In the genomic region with DNA sequence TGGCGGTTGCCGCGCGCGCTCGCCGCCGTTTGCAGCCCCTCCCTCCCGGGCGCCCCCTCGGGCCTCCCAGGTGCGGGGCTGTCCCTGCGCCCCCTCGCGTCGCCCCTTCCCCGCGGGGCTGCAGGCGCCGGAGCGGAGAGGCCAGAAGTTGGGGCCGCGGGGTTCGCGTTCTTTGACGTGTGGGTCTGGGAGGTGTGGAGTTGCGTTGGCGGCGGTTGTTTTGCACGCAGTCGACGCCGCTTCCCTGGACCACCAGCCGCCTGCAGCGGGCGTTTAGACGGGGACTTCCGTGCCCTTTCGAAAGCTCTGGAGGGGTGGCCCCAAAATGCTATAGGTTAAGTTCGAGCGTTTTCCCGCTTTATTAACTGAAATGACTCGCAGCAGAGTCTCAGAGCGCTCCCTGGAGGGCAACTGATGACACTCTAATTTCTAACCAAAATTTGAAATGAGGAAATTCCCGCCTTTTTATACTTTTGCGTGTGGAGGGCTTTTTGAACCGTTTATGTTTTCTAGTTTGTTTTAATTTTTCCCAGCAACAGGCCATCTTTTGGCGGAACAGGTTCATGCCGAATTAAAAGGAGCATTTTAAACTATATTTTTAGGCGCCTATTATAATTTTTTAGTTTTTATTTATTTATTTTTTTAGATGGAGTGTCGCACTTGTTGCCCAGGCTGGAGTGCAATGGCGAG, we compare ENCODE assay signal across 8 cellular contexts. TPM values are rescaled to one million over a fixed set of nuclear protein-coding genes. Genes with fewer than 3 reads are reported as not detected.
DNase-seq lines count a peak whose midpoint lies in the region; ATAC-seq and TF ChIP-seq lines count a peak whose summit lies in the region.

No MANE protein-coding gene starts in this region.

- peak overlapping the region; percentile 97 for H3K4me3 Mint-ChIP-seq in activated CD4-positive, alpha-beta T cell treated with anti-CD3 and anti-CD28 coated beads, Interleukin-2, amount 10 ng/mL, durations not matched to agents 7 days and 5 days

- TF ChIP-seq CTCF in right lobe of liver (IDR thresholded peaks at IDR 0.05), result peak; percentile 70 to 80 (median 76)

- no peaks in the 10 kb centered on the region for H3K27me3 Mint-ChIP-seq in activated CD4-positive, alpha-beta T cell treated with anti-CD3 and anti-CD28 coated beads, Interleukin-2, amount 10 ng/mL, durations not matched to agents 7 days and 5 days

- H3K27ac ChIP-seq in BLaER1 treated with 17β-estradiol and CSF1 and Interleukin-3, amounts not matched to agents 10 nM and 100 nM, result peak overlapping the region; percentile 89 to 100 (median 99)
- peak overlapping the region; percentile 86 to 97 (median 96) for H3K27ac ChIP-seq in right lobe of liver

- H3K4me2 ChIP-seq in BLaER1 treated with 17β-estradiol and CSF1 and Interleukin-3, amounts not matched to agents 10 nM and 100 nM, result peak overlapping the region; percentile 62 to 95 (median 88)

- ATAC-seq in GM19324 (IDR thresholded peaks at IDR 0.05; ENCODE audit: low FRiP score, unreplicated experiment) (peak; percentile 40), HG03469 (IDR thresholded peaks at IDR 0.05; ENCODE audit: unreplicated experiment) (peak; percentile 47), right lobe of liver (peak; percentile 62 to 70 (median 65))

- peak; percentile 84 to 95 for DNase-seq in NCI-H526 (lab: John Stamatoyannopoulos, UW)
- DNase-seq in activated CD4-positive, alpha-beta T cell treated with anti-CD3 and anti-CD28 coated beads, Interleukin-2, amount 10 ng/mL, durations not matched to agents 7 days and 5 days, result peak; percentile 93
- DNase-seq in dermis blood vessel endothelial cell, result peak; percentile 86
- DNase-seq in right lobe of liver, result peak; percentile 69 to 80 (median 74)
- peak; percentile 76 to 84 for DNase-seq in stimulated activated CD4-positive, alpha-beta T cell treated with anti-CD3 and anti-CD28 coated beads, Interleukin-4, amount 100 ng/mL, for 48 hours (ENCODE audit: low read depth in 2 of 2)

- CTCF ChIA-PET in activated CD4-positive, alpha-beta T cell treated with anti-CD3 and anti-CD28 coated beads, Interleukin-2, amount 10 ng/mL, durations not matched to agents 7 days and 5 days (lab: Charles Lee), result interaction anchor here (0.7 to 1.9 kb wide), 11 partner anchors 9 to 90 kb away, joined by 3 to 7 read pairs (median 4); no protein-coding TSS in a partner anchor

- no peaks in the 10 kb centered on the region for H3K9me3 Mint-ChIP-seq in activated CD4-positive, alpha-beta T cell treated with anti-CD3 and anti-CD28 coated beads, Interleukin-2, amount 10 ng/mL, durations not matched to agents 7 days and 5 days

- H3K9ac ChIP-seq in BLaER1 treated with 17β-estradiol and CSF1 and Interleukin-3, amounts not matched to agents 10 nM and 100 nM, result peak overlapping the region; percentile 92 to 100 (median 98)

- H3K9me3 ChIP-seq in BLaER1 treated with 17β-estradiol and CSF1 and Interleukin-3, amounts not matched to agents 10 nM and 100 nM (replicated peaks in 1 of 11), result no peaks in the 10 kb centered on the region
- no peaks in the 10 kb centered on the region for H3K9me3 ChIP-seq in right lobe of liver

- peaks cover 0 to 51% (median 28%) of the 10 kb centered on the region in 11 experiments; a peak in 14 of 22 replicates for H3K36me3 ChIP-seq in BLaER1 treated with 17β-estradiol and CSF1 and Interleukin-3, amounts not matched to agents 10 nM and 100 nM
- H3K36me3 ChIP-seq in right lobe of liver, result no peaks in the 10 kb centered on the region

- no peak for TF ChIP-seq POLR2A in right lobe of liver (IDR thresholded peaks at IDR 0.05)

- peaks cover 53% of the 10 kb centered on the region for H3K36me3 Mint-ChIP-seq in activated CD4-positive, alpha-beta T cell treated with anti-CD3 and anti-CD28 coated beads, Interleukin-2, amount 10 ng/mL, durations not matched to agents 7 days and 5 days (ENCODE audit: low read depth)

- peaks cover 36% of the 10 kb centered on the region for H3K4me1 Mint-ChIP-seq in activated CD4-positive, alpha-beta T cell treated with anti-CD3 and anti-CD28 coated beads, Interleukin-2, amount 10 ng/mL, durations not matched to agents 7 days and 5 days

- POLR2A ChIA-PET in activated CD4-positive, alpha-beta T cell treated with anti-CD3 and anti-CD28 coated beads, Interleukin-2, amount 10 ng/mL, durations not matched to agents 7 days and 5 days (lab: Charles Lee), result interaction anchor here (0.5 to 3.8 kb wide), 3 partner anchors 12 to 128 kb away, joined by 3 to 19 read pairs (median 3); no protein-coding TSS in a partner anchor

- 1% methylated on average over 12 of the region's 52 CpGs for WGBS in right lobe of liver (ENCODE audit: insufficient coverage, low coverage, low lambda C conversion rate, missing lambda C conversion rate)

- H3K4me1 ChIP-seq in BLaER1 treated with 17β-estradiol and CSF1 and Interleukin-3, amounts not matched to agents 10 nM and 100 nM, result peaks cover 35 to 56% (median 42%) of the 10 kb centered on the region in 10 experiments
- H3K4me1 ChIP-seq in right lobe of liver, result peaks cover 0 to 33% (median 11%) of the 10 kb centered on the region in 4 donors

- intact Hi-C loops in right lobe of liver (cut with DNase I), result no loop called here

- H3K27me3 ChIP-seq in BLaER1 treated with 17β-estradiol and CSF1 and Interleukin-3, amounts not matched to agents 10 nM and 100 nM, result no peaks in the 10 kb centered on the region
- no peaks in the 10 kb centered on the region for H3K27me3 ChIP-seq in right lobe of liver

- peak overlapping the region; percentile 99 for H3K27ac Mint-ChIP-seq in activated CD4-positive, alpha-beta T cell treated with anti-CD3 and anti-CD28 coated beads, Interleukin-2, amount 10 ng/mL, durations not matched to agents 7 days and 5 days

- peak overlapping the region; percentile 84 to 100 (median 96) for H3K4me3 ChIP-seq in BLaER1 treated with 17β-estradiol and CSF1 and Interleukin-3, amounts not matched to agents 10 nM and 100 nM
- H3K4me3 ChIP-seq in right lobe of liver, result peak overlapping the region; percentile 86 to 98 (median 89)

- H4K20me1 ChIP-seq in BLaER1 treated with 17β-estradiol and CSF1 and Interleukin-3, amounts not matched to agents 10 nM and 100 nM, result peaks cover 22 to 55% (median 48%) of the 10 kb centered on the region in 11 experiments; a peak in 21 of 22 replicates

RNA-seq across cellular contexts. Expression of gene TMPO, which starts 0.9 kb away (rescaled TPM):
- 100 to 1,000 TPM; 397 to 419 TPM for total RNA-seq in activated CD4-positive, alpha-beta T cell treated with anti-CD3 and anti-CD28 coated beads, Interleukin-2, amount 10 ng/mL, durations not matched to agents 7 days and 5 days
- total RNA-seq in dermis blood vessel endothelial cell, result 143 and 205 TPM in 2 replicates
- 10 to 100 TPM; 19.8 to 43.2 (median 29.9) TPM for total RNA-seq in right lobe of liver

Comparison
In these comparisons a context has a peak if more than half of its experiments do, and no peak if none do; other contexts are left out.
1. Peak in every context shown above with its lines: DNase-seq, ATAC-seq, H3K4me3 ChIP-seq and H3K27ac ChIP-seq.